ENCODE assay signal across 8 cellular contexts in genomic region chr12:2794736-2795289, GRCh38.
A peak's percentile ranks its signal among the peaks of the same experiment; 100 is the strongest.
DNase-seq lines count a peak whose midpoint lies in the region; ATAC-seq and TF ChIP-seq lines count a peak whose summit lies in the region.

A gene with protein sequence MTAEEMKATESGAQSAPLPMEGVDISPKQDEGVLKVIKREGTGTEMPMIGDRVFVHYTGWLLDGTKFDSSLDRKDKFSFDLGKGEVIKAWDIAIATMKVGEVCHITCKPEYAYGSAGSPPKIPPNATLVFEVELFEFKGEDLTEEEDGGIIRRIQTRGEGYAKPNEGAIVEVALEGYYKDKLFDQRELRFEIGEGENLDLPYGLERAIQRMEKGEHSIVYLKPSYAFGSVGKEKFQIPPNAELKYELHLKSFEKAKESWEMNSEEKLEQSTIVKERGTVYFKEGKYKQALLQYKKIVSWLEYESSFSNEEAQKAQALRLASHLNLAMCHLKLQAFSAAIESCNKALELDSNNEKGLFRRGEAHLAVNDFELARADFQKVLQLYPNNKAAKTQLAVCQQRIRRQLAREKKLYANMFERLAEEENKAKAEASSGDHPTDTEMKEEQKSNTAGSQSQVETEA (plus strand): TSS chr12:2794970. CDS start chr12:2795140, 170 bp downstream.

- peak; percentile 98 for DNase-seq in Ammon's horn (ENCODE audit: low spot score)
- DNase-seq in NCI-H446 treated with DMSO at 0.1 percent for 48 hours (lab: John Stamatoyannopoulos, UW): peak; percentile 44
- DNase-seq in activated CD4-positive, alpha-beta T cell treated with anti-CD3 and anti-CD28 coated beads for 4 hours: peak; percentile 89 to 92
- peak; percentile 84 for DNase-seq in choroid plexus epithelial cell (ENCODE audit: low read depth)
- peak; percentile 85 to 91 for DNase-seq in stimulated activated CD4-positive, alpha-beta T cell treated with anti-CD3 and anti-CD28 coated beads, Interleukin-1b, Interleukin-23, amount 100 ng/mL, for 4 hours (ENCODE audit: low read depth in 2 of 2)

- TF ChIP-seq CTCF in choroid plexus epithelial cell (conservative IDR thresholded peaks at IDR 0.05; ENCODE audit: low read depth, low read length): no peak

- no peaks in the 10 kb centered on the region for H3K27me3 ChIP-seq in layer of hippocampus (ENCODE audit: control insufficient read depth, insufficient read depth, low read length)

- ATAC-seq in GM19025 (IDR thresholded peaks at IDR 0.05; ENCODE audit: low read depth, unreplicated experiment) (peak; percentile 68), HG03196 (IDR thresholded peaks at IDR 0.05; ENCODE audit: unreplicated experiment) (peak; percentile 76)

- H3K27ac ChIP-seq in layer of hippocampus (ENCODE audit: low read depth, low read length): peak within 1 kb of the TSS; percentile 99

- peak within 1 kb of the TSS; percentile 83 for H3K4me3 ChIP-seq in choroid plexus epithelial cell (ENCODE audit: low read depth, low read length)

Comparison
In these comparisons a context has a peak if more than half of its experiments do, and no peak if none do; other contexts are left out.
1. Peak in every context shown above with its lines: DNase-seq, ATAC-seq, H3K4me3 ChIP-seq and H3K27ac ChIP-seq.
2. DNase-seq: peak in every context shown above with its lines; median percentile 98 in Ammon's horn; 90 in activated CD4-positive, alpha-beta T cell treated with anti-CD3 and anti-CD28 coated beads for 4 hours; 88 in stimulated activated CD4-positive, alpha-beta T cell treated with anti-CD3 and anti-CD28 coated beads, Interleukin-1b, Interleukin-23, amount 100 ng/mL, for 4 hours; 84 in choroid plexus epithelial cell; 44 in NCI-H446 treated with DMSO at 0.1 percent for 48 hours.